ENCODE assay signal across 24 cellular contexts in genomic region chr1:117544509-117545109, GRCh38.
"Had no signal": no experiment of that assay in that cellular context is flagged by ENCODE, and none has a peak within 500 bp of the region (broad histone marks: within the 10 kb centered on the region; RNA-seq: fewer than 3 reads in every experiment).

No MANE protein-coding gene starts in this region.

- H3K4me1 Mint-ChIP-seq: activated T-helper 17 cell treated with anti-CD3 and anti-CD28 coated beads, Interleukin-2, amount 50 U/mL, for 72 hours; nephron progenitor cell had no signal

- H3K4me3 ChIP-seq: dorsolateral prefrontal cortex, prostate gland, right atrium auricular region, tibial artery, uterus had no signal

- H3K27me3 ChIP-seq: dorsolateral prefrontal cortex, right atrium auricular region, tibial artery, uterus had no signal

- H3K36me3 Mint-ChIP-seq: activated naive CD8-positive, alpha-beta T cell treated with anti-CD3 and anti-CD28 coated beads, Interleukin-2, amount 10 ng/mL, durations not matched to agents 7 days and 5 days had no signal

- H3K27ac ChIP-seq: dorsolateral prefrontal cortex, epithelial cell of prostate, prostate gland, right atrium auricular region, tibial artery, uterus had no signal

- ATAC-seq: activated CD8-positive, alpha-beta T cell treated with anti-CD3 and anti-CD28 coated beads for 36 hours; activated T-helper 17 cell treated with anti-CD3 and anti-CD28 coated beads, Interleukin-2, amount 50 U/mL, for 72 hours; stimulated activated naive CD8-positive, alpha-beta T cell treated with anti-CD3 and anti-CD28 coated beads, Interleukin-15, Interleukin-2, amounts not matched to agents 100 U/mL and 50 U/mL, for 24 hours had no signal

- H3K27me3 Mint-ChIP-seq: activated T-helper 17 cell treated with anti-CD3 and anti-CD28 coated beads, Interleukin-2, amount 50 U/mL, for 72 hours had no signal

- H3K4me1 ChIP-seq: right atrium auricular region, uterus had no signal

- FAIRE-seq: TTC549 had no signal

- H3K9me3 Mint-ChIP-seq: activated CD8-positive, alpha-beta T cell treated with anti-CD3 and anti-CD28 coated beads for 36 hours; activated naive CD8-positive, alpha-beta T cell treated with anti-CD3 and anti-CD28 coated beads, Interleukin-2, amount 10 ng/mL, durations not matched to agents 7 days and 5 days; activated T-helper 17 cell treated with anti-CD3 and anti-CD28 coated beads, Interleukin-2, amount 50 U/mL, for 72 hours; nephron progenitor cell had no signal

- H3K9me3 ChIP-seq: prostate gland, right atrium auricular region, tibial artery, uterus had no signal

- H3K27ac Mint-ChIP-seq: activated CD8-positive, alpha-beta T cell treated with anti-CD3 and anti-CD28 coated beads for 36 hours; activated T-helper 17 cell treated with anti-CD3 and anti-CD28 coated beads, Interleukin-2, amount 50 U/mL, for 72 hours; nephron progenitor cell had no signal

- H3K36me3 ChIP-seq: prostate gland, right atrium auricular region, tibial artery, uterus had no signal

- DNase-seq: activated CD4-positive, alpha-beta T cell treated with anti-CD3 and anti-CD28 coated beads for 48 hours; activated CD8-positive, alpha-beta T cell treated with anti-CD3 and anti-CD28 coated beads for 36 hours; activated naive CD4-positive, alpha-beta T cell; activated naive CD8-positive, alpha-beta T cell treated with anti-CD3 and anti-CD28 coated beads, Interleukin-2, amount 10 ng/mL, durations not matched to agents 7 days and 5 days; activated T-cell treated with anti-CD3 and anti-CD28 coated beads, Interleukin-2, amount 50 U/mL, for 1 hour; amygdala; caudate nucleus; dorsolateral prefrontal cortex; foreskin fibroblast; hypothalamus; islet precursor cell; midbrain; nephron progenitor cell; occipital lobe; stimulated activated naive CD8-positive, alpha-beta T cell treated with anti-CD3 and anti-CD28 coated beads, Interleukin-15, Interleukin-2, amounts not matched to agents 100 U/mL and 50 U/mL, for 24 hours; substantia nigra; T-helper 2 cell; tibial artery; uterus had no signal

- H3K4me3 Mint-ChIP-seq: activated CD8-positive, alpha-beta T cell treated with anti-CD3 and anti-CD28 coated beads for 36 hours; activated naive CD8-positive, alpha-beta T cell treated with anti-CD3 and anti-CD28 coated beads, Interleukin-2, amount 10 ng/mL, durations not matched to agents 7 days and 5 days; activated T-helper 17 cell treated with anti-CD3 and anti-CD28 coated beads, Interleukin-2, amount 50 U/mL, for 72 hours; nephron progenitor cell had no signal
